ENCODE assay signal across 8 cellular contexts in the genomic region with DNA sequence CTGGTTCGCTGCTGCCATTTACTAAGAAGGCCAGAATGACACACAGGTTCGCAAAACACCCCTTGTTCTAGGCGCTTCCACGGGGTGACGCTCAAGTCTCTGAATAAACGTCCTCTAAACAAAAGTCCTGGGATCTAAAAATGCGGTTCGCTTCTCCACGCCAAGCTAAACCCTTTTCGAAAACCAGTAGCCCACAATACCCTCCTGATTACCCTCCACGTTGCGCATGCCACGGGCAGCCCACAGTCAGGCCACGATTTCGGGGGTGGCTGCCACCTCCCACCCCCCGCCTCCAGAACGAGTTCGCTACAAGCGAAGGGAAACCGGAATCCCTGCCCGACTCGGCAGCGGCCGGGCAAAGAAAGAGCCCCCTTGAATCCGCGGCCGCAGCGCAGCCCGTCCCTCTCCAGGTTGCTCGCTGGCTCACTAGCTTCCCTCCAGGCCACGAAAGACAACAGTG. TPM values are rescaled to one million over a fixed set of nuclear protein-coding genes. Genes with fewer than 3 reads are reported as not detected.
A peak's percentile ranks its signal among the peaks of the same experiment; 100 is the strongest.
DNase-seq lines count a peak whose midpoint lies in the region; ATAC-seq and TF ChIP-seq lines count a peak whose summit lies in the region.

No MANE protein-coding gene starts in this region.

- H3K27ac ChIP-seq in ectodermal cell (ENCODE audit: insufficient read depth, low read depth, low read length, poor library complexity, severe bottlenecking), result peak overlapping the region; percentile 95

- H3K36me3 Mint-ChIP-seq in Calu3 (ENCODE audit: insufficient read depth, unreplicated experiment) (peaks cover 66% of the 10 kb centered on the region), IgD-negative memory B cell (no peaks in the 10 kb centered on the region), mesothelial cell of epicardium (peaks cover 2% of the 10 kb centered on the region)

- H3K4me1 ChIP-seq in ectodermal cell (ENCODE audit: control insufficient read depth, insufficient read depth, low read length), result no peaks in the 10 kb centered on the region

- H3K27me3 Mint-ChIP-seq in Calu3 (ENCODE audit: unreplicated experiment) (no peaks in the 10 kb centered on the region), IgD-negative memory B cell (peaks cover 1% of the 10 kb centered on the region), mesothelial cell of epicardium (ENCODE audit: low read depth) (no peaks in the 10 kb centered on the region)

- no peaks in the 10 kb centered on the region for H3K36me3 ChIP-seq in ectodermal cell (ENCODE audit: control insufficient read depth, insufficient read depth, low read length)

- H3K9me3 ChIP-seq in ectodermal cell (ENCODE audit: control insufficient read depth, low read length), result no peaks in the 10 kb centered on the region

- CTCF ChIA-PET in Calu3 (lab: Charles Lee), result interaction anchor here (0.7 to 1.4 kb wide), 5 partner anchors 33 to 97 kb away, joined by 3 to 6 read pairs (median 3); a partner anchor contains a TSS

- H3K27me3 ChIP-seq in ectodermal cell (ENCODE audit: control insufficient read depth, insufficient read depth, low read length, poor library complexity, severe bottlenecking), result no peaks in the 10 kb centered on the region

- 0% methylated on average over 31 of the region's 31 CpGs for WGBS in ectodermal cell, 2 experiments

- H3K4me3 Mint-ChIP-seq in Calu3 (ENCODE audit: low read depth, unreplicated experiment), result peak overlapping the region; percentile 84
- H3K4me3 Mint-ChIP-seq in IgD-negative memory B cell, result peak overlapping the region; percentile 95 to 100 (median 96)
- H3K4me3 Mint-ChIP-seq in mesothelial cell of epicardium, result peak overlapping the region; percentile 94

- TF ChIP-seq CTCF in Calu3 (IDR thresholded peaks at IDR 0.05; ENCODE audit: unreplicated experiment), result no peak
- TF ChIP-seq CTCF in mesothelial cell of epicardium (IDR thresholded peaks at IDR 0.05; ENCODE audit: unreplicated experiment), result no peak

- TSS peak; percentile 40 for BruUV-seq in Calu3 (replicated peaks; lab: Mats Ljungman, UMichigan)

- peak overlapping the region; percentile 87 for H3K27ac Mint-ChIP-seq in Calu3 (ENCODE audit: unreplicated experiment)
- H3K27ac Mint-ChIP-seq in IgD-negative memory B cell, result peak overlapping the region; percentile 94 to 98 (median 98)
- H3K27ac Mint-ChIP-seq in mesothelial cell of epicardium, result peak overlapping the region; percentile 97

- DNase-seq in Calu3 (peak; percentile 26), mesothelial cell of epicardium (ENCODE audit: low spot score in 2 of 2, unreplicated experiment in 2 of 2) (no peak), HPDE6-E6E7 (ENCODE audit: extremely low spot score) (no peak)
- DNase-seq in activated CD4-positive, alpha-beta T cell treated with anti-CD3 and anti-CD28 coated beads for 48 hours, result peak; percentile 55
- peak in 5 of 6 experiments; percentile 3 to 64 (median 26) for DNase-seq in stimulated activated naive CD4-positive, alpha-beta T cell (lab: John Stamatoyannopoulos, UW)

- H3K4me1 Mint-ChIP-seq in Calu3 (ENCODE audit: low read depth, unreplicated experiment) (peaks cover 7% of the 10 kb centered on the region), IgD-negative memory B cell (peaks cover 9 to 21% (median 21%) of the 10 kb centered on the region in 3 donors), mesothelial cell of epicardium (peaks cover 15% of the 10 kb centered on the region)

- peak; percentile 17 for ATAC-seq in GM21381 (IDR thresholded peaks at IDR 0.05; ENCODE audit: unreplicated experiment)

- H3K9me3 Mint-ChIP-seq in Calu3 (ENCODE audit: low read depth, unreplicated experiment) (no peaks in the 10 kb centered on the region), IgD-negative memory B cell (peaks cover 0 to 2% (median 0%) of the 10 kb centered on the region in 3 donors), mesothelial cell of epicardium (peaks cover 4% of the 10 kb centered on the region)

- intact Hi-C loops in Calu3 (cut with micrococcal nuclease; ENCODE audit: unreplicated experiment), result no loop called here

- peak overlapping the region; percentile 80 for H3K4me3 ChIP-seq in ectodermal cell (ENCODE audit: insufficient read depth, low read depth, low read length)

RNA-seq across cellular contexts. Expression of a gene that starts 0.4 kb away (rescaled TPM):
- total RNA-seq in Calu3 (2022) (1,689 and 1,778 TPM in 2 replicates), mesothelial cell of epicardium (2,086 to 2,208 TPM (median 2,190 TPM) in 3 replicates)
- 4,549 TPM for polyA plus RNA-seq in IgD-negative memory B cell
- 2,867 TPM for polyA plus RNA-seq in ectodermal cell (2013, experiment 1 of 4)
- 2,884 TPM for polyA plus RNA-seq in ectodermal cell (2013, experiment 2 of 4)
- 2,918 TPM for polyA plus RNA-seq in ectodermal cell (2013, experiment 3 of 4)
- polyA plus RNA-seq in ectodermal cell (2013, experiment 4 of 4), result 3,215 TPM

RNA-seq across cellular contexts. Expression of a gene that starts 32.6 kb away (rescaled TPM):
- total RNA-seq in Calu3 (2022) (not detected in 2 replicates), mesothelial cell of epicardium (0.38 TPM in 2 of 3 replicates, not detected in the other)
- polyA plus RNA-seq in IgD-negative memory B cell, result 36.1 TPM
- polyA plus RNA-seq in ectodermal cell (2013, experiment 1 of 4), result not detected
- polyA plus RNA-seq in ectodermal cell (2013, experiment 2 of 4), result not detected
- not detected for polyA plus RNA-seq in ectodermal cell (2013, experiment 3 of 4)
- not detected for polyA plus RNA-seq in ectodermal cell (2013, experiment 4 of 4)

Comparison
In these comparisons a context has a peak if more than half of its experiments do, and no peak if none do; other contexts are left out.
1. DNase-seq: peak in Calu3 (single experiment), activated CD4-positive, alpha-beta T cell treated with anti-CD3 and anti-CD28 coated beads for 48 hours (single experiment) and stimulated activated naive CD4-positive, alpha-beta T cell (5 of 6); none in mesothelial cell of epicardium (0 of 2) and HPDE6-E6E7 (single experiment).
2. Peak in every context shown above with its lines, with median percentiles within 50 percentile points of each other: H3K27ac Mint-ChIP-seq and H3K4me3 Mint-ChIP-seq.